In the genomic region with DNA sequence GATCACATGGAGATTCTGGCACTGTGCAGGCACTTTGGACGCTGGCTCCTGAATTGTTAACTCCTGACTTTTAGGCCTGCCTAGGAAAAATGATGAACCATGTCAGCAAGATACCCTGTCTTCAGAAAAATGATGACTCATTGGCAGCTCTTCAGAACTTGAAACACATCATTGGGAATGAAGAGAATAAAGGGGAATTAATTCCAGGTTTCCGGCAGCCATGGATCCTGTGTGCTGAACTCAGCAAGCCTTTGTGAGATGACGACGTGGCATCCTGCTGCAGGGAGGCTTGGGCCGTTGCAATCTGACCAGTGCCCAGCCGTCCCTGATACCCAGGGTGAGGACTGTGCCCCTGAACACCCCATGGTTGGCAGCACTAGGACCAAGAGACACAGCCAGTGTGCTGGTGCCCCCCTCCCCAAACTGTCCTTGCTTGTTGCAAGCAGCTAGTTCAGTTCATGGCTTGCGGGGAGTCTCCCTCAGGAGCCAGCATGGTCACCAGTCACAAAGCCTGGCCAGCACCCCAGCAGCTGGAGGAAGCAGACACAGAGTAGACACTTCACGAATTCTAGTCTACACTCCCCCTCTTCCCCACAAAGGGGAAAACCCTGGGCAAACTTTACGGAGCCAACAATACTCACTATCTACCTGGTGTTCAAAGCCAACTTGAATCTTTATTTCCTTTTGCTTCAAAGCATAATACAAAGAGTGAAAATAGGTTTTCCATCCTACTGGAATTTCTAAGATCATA, we compare ENCODE assay signal across 20 cellular contexts. TPM values are rescaled to one million over a fixed set of nuclear protein-coding genes. Genes with fewer than 3 reads are reported as not detected.
DNase-seq lines count a peak whose midpoint lies in the region; ATAC-seq and TF ChIP-seq lines count a peak whose summit lies in the region.
"Had no signal": no experiment of that assay in that cellular context is flagged by ENCODE, and none has a peak within 500 bp of the region (broad histone marks: within the 10 kb centered on the region; RNA-seq: fewer than 3 reads in every experiment).

No MANE protein-coding gene starts in this region.

- no peak overlapping the region for H3K56ac ChIP-seq in IMR-90 (ENCODE audit: extremely low read depth, insufficient read depth, low read length)

- no peak overlapping the region for H2AK9ac ChIP-seq in IMR-90 (replicated peaks; ENCODE audit: low read depth, low read length, poor library complexity)

- H2BK5ac ChIP-seq in IMR-90 (ENCODE audit: low read depth, low read length, poor library complexity, severe bottlenecking): no peak overlapping the region

- peaks cover 9% of the 10 kb centered on the region for H3K4me1 Mint-ChIP-seq in activated CD4-positive, alpha-beta memory T cell treated with anti-CD3 and anti-CD28 coated beads for 36 hours (ENCODE audit: low read depth)
- H3K4me1 Mint-ChIP-seq in activated CD4-positive, alpha-beta memory T cell treated with anti-CD3 and anti-CD28 coated beads, Interleukin-2, amount 10 ng/mL, durations not matched to agents 7 days and 5 days: peaks cover 1% of the 10 kb centered on the region
- peaks cover 13% of the 10 kb centered on the region for H3K4me1 Mint-ChIP-seq in stimulated activated effector memory CD8-positive, alpha-beta T cell treated with anti-CD3 and anti-CD28 coated beads, Interleukin-12 subunit alpha, Interleukin-12 subunit beta, amount 100 ng/mL, for 72 hours

- 0 out of 2 replicates have a peak, but pooled peaks cover 1% of the 10 kb centered on the region for H3K4me1 ChIP-seq in IMR-90 (ENCODE audit: control insufficient read depth, insufficient read depth, low read length)
- no peaks in the 10 kb centered on the region for H3K4me1 ChIP-seq in spleen
- H3K4me1 ChIP-seq: parathyroid adenoma had no signal

- no peak overlapping the region for H3K18ac ChIP-seq in IMR-90 (ENCODE audit: low read depth, low read length)

- no peaks in the 10 kb centered on the region for H3K36me3 ChIP-seq in IMR-90 (ENCODE audit: control insufficient read depth, insufficient read depth, low read length)
- no peaks in the 10 kb centered on the region for H3K36me3 ChIP-seq in spleen
- H3K36me3 ChIP-seq: stomach had no signal

- no peak overlapping the region for H3K14ac ChIP-seq in IMR-90 (replicated peaks; ENCODE audit: low read depth, low read length)

- H3K4me2 ChIP-seq in IMR-90 (ENCODE audit: low read depth, low read length): no peak overlapping the region

- H3K4ac ChIP-seq in IMR-90 (ENCODE audit: low read depth, low read length): 0 out of 2 replicates have a peak overlapping the region, but pooled peaks have one; percentile 9

- 87% methylated on average over 7 of the region's 9 CpGs; no CpG with 5 or more reads in 1 of the 2 experiments for WGBS in IMR-90 (ENCODE audit: extremely low coverage in 2 of 2, insufficient read length in 1 of 2), 2 experiments
- 77 to 90% (median 87%) methylated on average over 8 to 9 of the region's 9 CpGs for WGBS in spleen, 5 donors

- no peak overlapping the region for H3K4me3 Mint-ChIP-seq in activated CD4-positive, alpha-beta memory T cell treated with anti-CD3 and anti-CD28 coated beads for 36 hours
- no peak overlapping the region for H3K4me3 Mint-ChIP-seq in activated CD4-positive, alpha-beta memory T cell treated with anti-CD3 and anti-CD28 coated beads, Interleukin-2, amount 10 ng/mL, durations not matched to agents 7 days and 5 days
- no peak overlapping the region for H3K4me3 Mint-ChIP-seq in stimulated activated effector memory CD8-positive, alpha-beta T cell treated with anti-CD3 and anti-CD28 coated beads, Interleukin-12 subunit alpha, Interleukin-12 subunit beta, amount 100 ng/mL, for 72 hours
- H3K4me3 Mint-ChIP-seq: CD4-positive, alpha-beta T cell had no signal

- H2AFZ ChIP-seq in IMR-90 (replicated peaks; ENCODE audit: low read length, poor library complexity): no peak overlapping the region
- H2AFZ ChIP-seq: parathyroid adenoma had no signal

- TF ChIP-seq CTCF in IMR-90 (conservative IDR thresholded peaks at IDR 0.05; ENCODE audit: low read depth, low read length) (no peak), spleen (IDR thresholded peaks at IDR 0.05 in 8 of 11, conservative IDR thresholded peaks at IDR 0.05 in 3 of 11) (no peak)

- H4K5ac ChIP-seq in IMR-90 (ENCODE audit: low read depth, low read length): no peak overlapping the region

- H3K9me3 ChIP-seq in IMR-90 (ENCODE audit: control insufficient read depth, insufficient read depth, low read length): no peaks in the 10 kb centered on the region
- H3K9me3 ChIP-seq in spleen: no peaks in the 10 kb centered on the region
- H3K9me3 ChIP-seq: stomach had no signal

- BruUV-seq in IMR-90 (replicated peaks; lab: Mats Ljungman, UMichigan): no TSS peak

- no peak overlapping the region for H4K8ac ChIP-seq in IMR-90 (ENCODE audit: low read depth in 2 of 2, low read length in 2 of 2)

- intact Hi-C loops in activated CD4-positive, alpha-beta memory T cell treated with anti-CD3 and anti-CD28 coated beads for 36 hours (cut with micrococcal nuclease): loop anchor here (5.0 kb wide), 1 partner anchor 92 kb away; no protein-coding TSS in a partner anchor
- intact Hi-C loops in IMR-90 (cut with micrococcal nuclease): no loop called here
- intact Hi-C loops in spleen (cut with DNase I; ENCODE audit: low total_unique reads): no loop called here

- H3K9me3 Mint-ChIP-seq in activated CD4-positive, alpha-beta memory T cell treated with anti-CD3 and anti-CD28 coated beads for 36 hours: no peaks in the 10 kb centered on the region
- H3K9me3 Mint-ChIP-seq in activated CD4-positive, alpha-beta memory T cell treated with anti-CD3 and anti-CD28 coated beads, Interleukin-2, amount 10 ng/mL, durations not matched to agents 7 days and 5 days: no peaks in the 10 kb centered on the region
- no peaks in the 10 kb centered on the region for H3K9me3 Mint-ChIP-seq in stimulated activated effector memory CD8-positive, alpha-beta T cell treated with anti-CD3 and anti-CD28 coated beads, Interleukin-12 subunit alpha, Interleukin-12 subunit beta, amount 100 ng/mL, for 72 hours
- H3K9me3 Mint-ChIP-seq: CD4-positive, alpha-beta T cell had no signal

- no peaks in the 10 kb centered on the region for H3K27me3 Mint-ChIP-seq in activated CD4-positive, alpha-beta memory T cell treated with anti-CD3 and anti-CD28 coated beads for 36 hours
- H3K27me3 Mint-ChIP-seq in activated CD4-positive, alpha-beta memory T cell treated with anti-CD3 and anti-CD28 coated beads, Interleukin-2, amount 10 ng/mL, durations not matched to agents 7 days and 5 days: no peaks in the 10 kb centered on the region
- H3K27me3 Mint-ChIP-seq: CD4-positive, alpha-beta T cell had no signal

- H3K27ac ChIP-seq in IMR-90 (ENCODE audit: insufficient read depth, low read length) (no peak overlapping the region), spleen (no peak overlapping the region)
- H3K27ac ChIP-seq: parathyroid adenoma, RWPE1 had no signal

- POLR2A ChIA-PET in activated CD4-positive, alpha-beta memory T cell treated with anti-CD3 and anti-CD28 coated beads for 36 hours (lab: Charles Lee): no interaction called here
- POLR2A ChIA-PET in activated CD4-positive, alpha-beta memory T cell treated with anti-CD3 and anti-CD28 coated beads, Interleukin-2, amount 10 ng/mL, durations not matched to agents 7 days and 5 days (lab: Charles Lee): no interaction called here
- POLR2A ChIA-PET in IMR-90 (lab: Charles Lee; ENCODE audit: unreplicated experiment): no interaction called here

- TF ChIP-seq RAD21 in IMR-90 (IDR thresholded peaks at IDR 0.05; ENCODE audit: low read length): no peak

- H2BK15ac ChIP-seq in IMR-90 (ENCODE audit: low read depth, low read length): no peak overlapping the region

- no peaks in the 10 kb centered on the region for H4K20me1 ChIP-seq in IMR-90 (ENCODE audit: insufficient read depth, low read length)

- no peaks in the 10 kb centered on the region for H3K27me3 ChIP-seq in IMR-90 (ENCODE audit: control insufficient read depth, insufficient read depth, low read length)
- H3K27me3 ChIP-seq in spleen (replicated peaks in 1 of 7): no peaks in the 10 kb centered on the region
- H3K27me3 ChIP-seq: stomach had no signal

- no peak overlapping the region for H2AK5ac ChIP-seq in IMR-90 (ENCODE audit: low read depth, low read length)

- ATAC-seq in IMR-90 (ENCODE audit: low read depth) (no peak), GM18861 (IDR thresholded peaks at IDR 0.05; ENCODE audit: unreplicated experiment) (no peak), GM19467 (IDR thresholded peaks at IDR 0.05; ENCODE audit: unreplicated experiment) (no peak)
- peak; percentile 64 for ATAC-seq in stimulated activated effector memory CD8-positive, alpha-beta T cell treated with anti-CD3 and anti-CD28 coated beads, Interleukin-12 subunit alpha, Interleukin-12 subunit beta, amount 100 ng/mL, for 72 hours

- no peaks in the 10 kb centered on the region for H3K79me1 ChIP-seq in IMR-90 (ENCODE audit: low read depth in 1 of 2, low read length in 2 of 2)

- in situ Hi-C loops in IMR-90 (cut with MboI; ENCODE audit: low sequenced_read_pairs): no loop called here

- dilution Hi-C loops in IMR-90 (cut with HindIII; ENCODE audit: low sequenced_read_pairs, unreplicated experiment): no loop called here

- CTCF ChIA-PET in activated CD4-positive, alpha-beta memory T cell treated with anti-CD3 and anti-CD28 coated beads for 36 hours (lab: Charles Lee): no interaction called here
- CTCF ChIA-PET in activated CD4-positive, alpha-beta memory T cell treated with anti-CD3 and anti-CD28 coated beads, Interleukin-2, amount 10 ng/mL, durations not matched to agents 7 days and 5 days (lab: Charles Lee): no interaction called here
- CTCF ChIA-PET in IMR-90 (lab: Yijun Ruan, JAX): no interaction called here

- H3K4me3 ChIP-seq in IMR-90 (ENCODE audit: insufficient read depth, low read depth, low read length) (no peak overlapping the region), spleen (no peak overlapping the region)
- H3K4me3 ChIP-seq: stomach had no signal

- H3K9ac ChIP-seq in IMR-90 (ENCODE audit: low read depth, low read length): no peak overlapping the region
- H3K9ac ChIP-seq: parathyroid adenoma had no signal

- H3K23ac ChIP-seq in IMR-90 (ENCODE audit: low read depth, low read length): no peak overlapping the region

- no peak overlapping the region for H2BK120ac ChIP-seq in IMR-90 (ENCODE audit: low read depth, low read length)

- H3K9me1 ChIP-seq in IMR-90 (ENCODE audit: insufficient read depth, low read length): 0 out of 2 replicates have a peak, but pooled peaks cover 5% of the 10 kb centered on the region

- H4K91ac ChIP-seq in IMR-90 (ENCODE audit: insufficient read depth, low read depth, low read length): no peak overlapping the region

- no peak overlapping the region for H2BK20ac ChIP-seq in IMR-90 (ENCODE audit: low read depth, low read length)

- peak; percentile 35 for DNase-seq in activated CD4-positive, alpha-beta memory T cell treated with anti-CD3 and anti-CD28 coated beads for 36 hours
- DNase-seq in activated CD4-positive, alpha-beta memory T cell treated with anti-CD3 and anti-CD28 coated beads, Interleukin-2, amount 10 ng/mL, durations not matched to agents 7 days and 5 days: no peak
- peak; percentile 42 for DNase-seq in IMR-90
- peak; percentile 74 for DNase-seq in fibroblast of peridontal ligament (ENCODE audit: extremely low read depth)
- DNase-seq in stimulated activated effector memory CD8-positive, alpha-beta T cell treated with anti-CD3 and anti-CD28 coated beads, Interleukin-12 subunit alpha, Interleukin-12 subunit beta, amount 100 ng/mL, for 72 hours (ENCODE audit: low spot score in 2 of 2): no peak
- no peak for DNase-seq in spleen
- DNase-seq: activated CD4-positive, CD25-positive, alpha-beta regulatory T cell treated with anti-CD3 and anti-CD28 coated beads, Interleukin-2, amount 50 U/mL, for 72 hours; activated effector memory CD4-positive, alpha-beta T cell treated with Interleukin-2 at 50 U/mL for 16 hours; amniotic stem cell; CD4-positive, alpha-beta T cell; erythroblast; NCI-H1092; NCI-H526; stimulated activated CD4-positive, alpha-beta T cell treated with anti-CD3 and anti-CD28 coated beads, Interleukin-2, amount 100 ng/mL, for 24 hours had no signal

- H3K36me3 Mint-ChIP-seq in activated CD4-positive, alpha-beta memory T cell treated with anti-CD3 and anti-CD28 coated beads for 36 hours: no peaks in the 10 kb centered on the region
- H3K36me3 Mint-ChIP-seq in activated CD4-positive, alpha-beta memory T cell treated with anti-CD3 and anti-CD28 coated beads, Interleukin-2, amount 10 ng/mL, durations not matched to agents 7 days and 5 days (ENCODE audit: low read depth): peaks cover 3% of the 10 kb centered on the region
- no peaks in the 10 kb centered on the region for H3K36me3 Mint-ChIP-seq in stimulated activated effector memory CD8-positive, alpha-beta T cell treated with anti-CD3 and anti-CD28 coated beads, Interleukin-12 subunit alpha, Interleukin-12 subunit beta, amount 100 ng/mL, for 72 hours

- TF ChIP-seq POLR2A in IMR-90 (IDR thresholded peaks at IDR 0.05; ENCODE audit: low read depth, low read length): no peak
- TF ChIP-seq POLR2A in spleen (IDR thresholded peaks at IDR 0.05): no peak

- no peak overlapping the region for H3K27ac Mint-ChIP-seq in activated CD4-positive, alpha-beta memory T cell treated with anti-CD3 and anti-CD28 coated beads for 36 hours
- no peak overlapping the region for H3K27ac Mint-ChIP-seq in activated CD4-positive, alpha-beta memory T cell treated with anti-CD3 and anti-CD28 coated beads, Interleukin-2, amount 10 ng/mL, durations not matched to agents 7 days and 5 days
- H3K27ac Mint-ChIP-seq in stimulated activated effector memory CD8-positive, alpha-beta T cell treated with anti-CD3 and anti-CD28 coated beads, Interleukin-12 subunit alpha, Interleukin-12 subunit beta, amount 100 ng/mL, for 72 hours: no peak overlapping the region
- H3K27ac Mint-ChIP-seq: CD4-positive, alpha-beta T cell had no signal

RNA-seq across cellular contexts. Expression of a gene that starts 7.8 kb away (rescaled TPM):
- not detected for total RNA-seq in activated CD4-positive, alpha-beta memory T cell treated with anti-CD3 and anti-CD28 coated beads for 36 hours
- under 1 TPM; 0.60 to 0.68 TPM for total RNA-seq in activated CD4-positive, alpha-beta memory T cell treated with anti-CD3 and anti-CD28 coated beads, Interleukin-2, amount 10 ng/mL, durations not matched to agents 7 days and 5 days
- under 0.01 TPM in 1 of 2 replicates, not detected in the other for total RNA-seq in IMR-90 (2012; rRNA removed)
- 0.07 and 0.14 TPM in 2 replicates for polyA plus RNA-seq in IMR-90 (2012; rRNA removed)
- polyA plus RNA-seq in IMR-90 (2012; cell fraction: cytosol; rRNA removed): 0.05 and 0.19 TPM in 2 replicates
- polyA plus RNA-seq in IMR-90 (2012; cell fraction: nucleus; rRNA removed; ENCODE audit: low replicate concordance): 0.12 TPM in 1 of 2 replicates, not detected in the other
- total RNA-seq in spleen: 1 to 10 TPM in 6 of 7 donors, under 1 TPM in 1; 0.60 to 2.5 (median 1.2) TPM
- under 1 TPM; 0.47 to 0.70 (median 0.48) TPM for polyA plus RNA-seq in spleen
- total RNA-seq: lung microvascular endothelial cell had no signal

Comparison
In these comparisons a context has a peak if more than half of its experiments do, and no peak if none do; other contexts are left out.
1. DNase-seq: peak in activated CD4-positive, alpha-beta memory T cell treated with anti-CD3 and anti-CD28 coated beads for 36 hours (single experiment), IMR-90 (single experiment) and fibroblast of peridontal ligament (single experiment); none in activated CD4-positive, alpha-beta memory T cell treated with anti-CD3 and anti-CD28 coated beads, Interleukin-2, amount 10 ng/mL, durations not matched to agents 7 days and 5 days (single experiment), stimulated activated effector memory CD8-positive, alpha-beta T cell treated with anti-CD3 and anti-CD28 coated beads, Interleukin-12 subunit alpha, Interleukin-12 subunit beta, amount 100 ng/mL, for 72 hours (0 of 2) and spleen (single experiment).